8 cellular contexts compared by ENCODE assay signal in genomic region chr10:125153693-125154490, GRCh38. TPM values are rescaled to one million over a fixed set of nuclear protein-coding genes. Genes with fewer than 3 reads are reported as not detected.
DNase-seq lines count a peak whose midpoint lies in the region; ATAC-seq, FAIRE-seq and TF ChIP-seq lines count a peak whose summit lies in the region.

No MANE protein-coding gene starts in this region.

- DNase-seq in HCEC 1CT (peak; percentile 16), bronchial epithelial cell (ENCODE audit: low read depth) (peak; percentile 44), inferior parietal cortex (ENCODE audit: extremely low spot score) (peak; percentile 17), retina (no peak)
- DNase-seq in T-helper 2 cell treated with Interferon-gamma antibody and Interleukin-4, amounts not matched to agents 5 μg/mL and 100 μg/mL, for 36 hours (ENCODE audit: low spot score): no peak
- no peak for DNase-seq in stimulated activated CD8-positive, alpha-beta memory T cell treated with anti-CD3 and anti-CD28 coated beads, Interleukin-4, amount 100 ng/mL, for 48 hours

- no peak for FAIRE-seq in bronchial epithelial cell (lab: Jason Lieb, UNC)

- no peak for ATAC-seq in stimulated activated memory B cell treated with anti-CD40 and anti-IgM and Interleukin-4, amounts not matched to agents 10 μg/mL and 1 μg/mL and 100 μg/mL, for 72 hours

- no peaks in the 10 kb centered on the region for H3K9me3 ChIP-seq in skeletal muscle tissue (ENCODE audit: control insufficient read depth in 3 of 3, low read length in 3 of 3)

- H3K9ac ChIP-seq in skeletal muscle tissue (ENCODE audit: low read depth in 1 of 3, low read length in 3 of 3): peak overlapping the region in 2 of 3 donors; percentile 62 to 75

- H3K36me3 ChIP-seq in bronchial epithelial cell (ENCODE audit: control insufficient read depth, insufficient read depth, low read length) (peaks cover 4% of the 10 kb centered on the region), skeletal muscle tissue (ENCODE audit: control insufficient read depth in 3 of 3, insufficient read depth in 3 of 3, low read length in 3 of 3) (peaks cover 0 to 2% (median 0%) of the 10 kb centered on the region in 3 donors)

- H3K27ac Mint-ChIP-seq in T-helper 2 cell treated with Interferon-gamma antibody and Interleukin-4, amounts not matched to agents 5 μg/mL and 100 μg/mL, for 36 hours: no peak overlapping the region
- H3K27ac Mint-ChIP-seq in stimulated activated memory B cell treated with anti-CD40 and anti-IgM and Interleukin-4, amounts not matched to agents 10 μg/mL and 1 μg/mL and 100 μg/mL, for 72 hours: no peak overlapping the region

- no peak for TF ChIP-seq CTCF in bronchial epithelial cell (IDR thresholded peaks at IDR 0.05; ENCODE audit: insufficient read depth, low read length, severe bottlenecking)

- H3K4me3 ChIP-seq in bronchial epithelial cell (ENCODE audit: low read depth, low read length) (no peak overlapping the region), skeletal muscle tissue (ENCODE audit: low read length in 3 of 3) (peak overlapping the region; percentile 17 to 31 (median 17))

- H3K4me3 Mint-ChIP-seq in T-helper 2 cell treated with Interferon-gamma antibody and Interleukin-4, amounts not matched to agents 5 μg/mL and 100 μg/mL, for 36 hours: no peak overlapping the region
- no peak overlapping the region for H3K4me3 Mint-ChIP-seq in stimulated activated memory B cell treated with anti-CD40 and anti-IgM and Interleukin-4, amounts not matched to agents 10 μg/mL and 1 μg/mL and 100 μg/mL, for 72 hours

- no peaks in the 10 kb centered on the region for H3K36me3 Mint-ChIP-seq in T-helper 2 cell treated with Interferon-gamma antibody and Interleukin-4, amounts not matched to agents 5 μg/mL and 100 μg/mL, for 36 hours (ENCODE audit: low read depth)
- H3K36me3 Mint-ChIP-seq in stimulated activated memory B cell treated with anti-CD40 and anti-IgM and Interleukin-4, amounts not matched to agents 10 μg/mL and 1 μg/mL and 100 μg/mL, for 72 hours: no peaks in the 10 kb centered on the region

- peaks cover 58% of the 10 kb centered on the region for H3K27me3 Mint-ChIP-seq in T-helper 2 cell treated with Interferon-gamma antibody and Interleukin-4, amounts not matched to agents 5 μg/mL and 100 μg/mL, for 36 hours (ENCODE audit: low read depth)
- H3K27me3 Mint-ChIP-seq in stimulated activated memory B cell treated with anti-CD40 and anti-IgM and Interleukin-4, amounts not matched to agents 10 μg/mL and 1 μg/mL and 100 μg/mL, for 72 hours: peaks cover 84% of the 10 kb centered on the region

- H3K27me3 ChIP-seq in bronchial epithelial cell (ENCODE audit: control insufficient read depth, insufficient read depth, low read length) (no peaks in the 10 kb centered on the region), skeletal muscle tissue (ENCODE audit: control insufficient read depth in 3 of 3, insufficient read depth in 3 of 3, low read length in 3 of 3) (no peaks in the 10 kb centered on the region)

- H3K9me3 Mint-ChIP-seq in T-helper 2 cell treated with Interferon-gamma antibody and Interleukin-4, amounts not matched to agents 5 μg/mL and 100 μg/mL, for 36 hours: no peaks in the 10 kb centered on the region
- H3K9me3 Mint-ChIP-seq in stimulated activated memory B cell treated with anti-CD40 and anti-IgM and Interleukin-4, amounts not matched to agents 10 μg/mL and 1 μg/mL and 100 μg/mL, for 72 hours: no peaks in the 10 kb centered on the region

- H3K27ac ChIP-seq in skeletal muscle tissue (ENCODE audit: low read depth, low read length): peak overlapping the region; percentile 55

- H3K4me1 Mint-ChIP-seq in T-helper 2 cell treated with Interferon-gamma antibody and Interleukin-4, amounts not matched to agents 5 μg/mL and 100 μg/mL, for 36 hours (ENCODE audit: low read depth): peaks cover 5% of the 10 kb centered on the region
- H3K4me1 Mint-ChIP-seq in stimulated activated memory B cell treated with anti-CD40 and anti-IgM and Interleukin-4, amounts not matched to agents 10 μg/mL and 1 μg/mL and 100 μg/mL, for 72 hours: peaks cover 6% of the 10 kb centered on the region

- H3K4me1 ChIP-seq in skeletal muscle tissue (ENCODE audit: control insufficient read depth in 3 of 3, insufficient read depth in 3 of 3, low read length in 3 of 3): peaks cover 65 to 79% (median 69%) of the 10 kb centered on the region in 3 donors

RNA-seq across cellular contexts. Expression of gene CTBP2, which starts 6.5 kb away (rescaled TPM):
- total RNA-seq in bronchial epithelial cell (123 and 141 TPM in 2 replicates), skeletal muscle tissue (32.9 TPM)

Comparison
In these comparisons a context has a peak if more than half of its experiments do, and no peak if none do; other contexts are left out.
1. DNase-seq: peak in HCEC 1CT (single experiment), bronchial epithelial cell (single experiment) and inferior parietal cortex (single experiment); none in T-helper 2 cell treated with Interferon-gamma antibody and Interleukin-4, amounts not matched to agents 5 μg/mL and 100 μg/mL, for 36 hours (single experiment), retina (single experiment) and stimulated activated CD8-positive, alpha-beta memory T cell treated with anti-CD3 and anti-CD28 coated beads, Interleukin-4, amount 100 ng/mL, for 48 hours (single experiment).